22 cellular contexts compared by ENCODE assay signal in genomic region chr22:47460870-47461269, GRCh38.
A peak's percentile ranks its signal among the peaks of the same experiment; 100 is the strongest.
DNase-seq lines count a peak whose midpoint lies in the region; ATAC-seq, FAIRE-seq and TF ChIP-seq lines count a peak whose summit lies in the region.
"Had no signal": no experiment of that assay in that cellular context is flagged by ENCODE, and none has a peak within 500 bp of the region (broad histone marks: within the 10 kb centered on the region; RNA-seq: fewer than 3 reads in every experiment).

No MANE protein-coding gene starts in this region.

- 0% methylated on average over 1 of the region's 5 CpGs for WGBS in HepG2 (ENCODE audit: low lambda C conversion rate)
- WGBS in right lobe of liver (ENCODE audit: insufficient coverage, low coverage, low lambda C conversion rate, missing lambda C conversion rate): 50% methylated on average over 2 of the region's 5 CpGs
- 53 to 75% (median 59%) methylated on average over 4 to 5 of the region's 5 CpGs for WGBS in adrenal gland, 4 donors
- WGBS in trophoblast cell (ENCODE audit: extremely low coverage, insufficient coverage, insufficient read length): no CpG with 5 or more reads among the region's 5 CpGs

- H3K27ac ChIP-seq in HepG2 (ENCODE audit: extremely low read length, insufficient read depth, low read length) (no peak overlapping the region), right lobe of liver (no peak overlapping the region), adrenal gland (no peak overlapping the region), trophoblast cell (ENCODE audit: low read depth, low read length) (no peak overlapping the region)
- H3K27ac ChIP-seq: 22Rv1 had no signal

- TF ChIP-seq CTCF in HepG2 (CRISPR knock-in tag; IDR thresholded peaks at IDR 0.05) (no peak), right lobe of liver (IDR thresholded peaks at IDR 0.05) (no peak), adrenal gland (IDR thresholded peaks at IDR 0.05) (no peak)

- no peak overlapping the region for H2AFZ ChIP-seq in HepG2 (ENCODE audit: low read length)
- H2AFZ ChIP-seq in trophoblast cell (ENCODE audit: insufficient read depth, low read length, poor library complexity): no peak overlapping the region
- H2AFZ ChIP-seq: GM23338 had no signal

- TF ChIP-seq POLR2A in HepG2 (IDR thresholded peaks at IDR 0.05; ENCODE audit: insufficient read depth in 1 of 2, low read depth in 2 of 2, low read length in 2 of 2) (no peak), right lobe of liver (IDR thresholded peaks at IDR 0.05) (no peak), adrenal gland (IDR thresholded peaks at IDR 0.05) (no peak)

- H3K4me3 ChIP-seq in HepG2 (replicated peaks in 1 of 3; ENCODE audit: insufficient read depth in 1 of 3, low read depth in 2 of 3, low read length in 3 of 3) (no peak overlapping the region), right lobe of liver (no peak overlapping the region), adrenal gland (no peak overlapping the region), trophoblast cell (ENCODE audit: low read depth, low read length) (no peak overlapping the region)
- H3K4me3 ChIP-seq: GM23338, MG63 had no signal

- no peaks in the 10 kb centered on the region for H3K79me2 ChIP-seq in HepG2 (ENCODE audit: insufficient read depth, low read length)
- no peaks in the 10 kb centered on the region for H3K79me2 ChIP-seq in trophoblast cell (ENCODE audit: control insufficient read depth, insufficient read depth, low read length, poor library complexity)

- H3K4me2 ChIP-seq in HepG2 (ENCODE audit: low read depth, low read length) (no peak overlapping the region), trophoblast cell (ENCODE audit: low read length) (no peak overlapping the region)
- H3K4me2 ChIP-seq: GM23338 had no signal

- H3K9ac ChIP-seq in HepG2 (ENCODE audit: insufficient read depth, low read depth, low read length) (no peak overlapping the region), trophoblast cell (ENCODE audit: low read length) (no peak overlapping the region)

- H3K36me3 ChIP-seq in HepG2 (replicated peaks in 1 of 2; ENCODE audit: control insufficient read depth in 1 of 2, insufficient read depth in 2 of 2, low read length in 2 of 2) (no peaks in the 10 kb centered on the region), right lobe of liver (no peaks in the 10 kb centered on the region), adrenal gland (replicated peaks in 1 of 2) (no peaks in the 10 kb centered on the region), trophoblast cell (ENCODE audit: control insufficient read depth in 1 of 2, insufficient read depth in 2 of 2, low read length in 2 of 2) (no peaks in the 10 kb centered on the region)
- H3K36me3 ChIP-seq: MG63 had no signal

- CTCF ChIA-PET in HepG2 (lab: Yijun Ruan, JAX; ENCODE audit: low intra/inter-chr PET ratio, low total read pairs): no interaction called here

- H2AK5ac ChIP-seq in trophoblast cell (ENCODE audit: low read length): no peak overlapping the region

- H3K4ac ChIP-seq in trophoblast cell (ENCODE audit: low read depth, low read length): no peak overlapping the region

- H3K27me3 ChIP-seq in HepG2 (ENCODE audit: control insufficient read depth in 1 of 2, insufficient read depth in 2 of 2, low read length in 2 of 2) (peaks cover 0 to 1% of the 10 kb centered on the region in 2 experiments; a peak in 2 of 5 replicates), right lobe of liver (peaks cover 0 to 4% of the 10 kb centered on the region in 2 donors), adrenal gland (no peaks in the 10 kb centered on the region), trophoblast cell (ENCODE audit: insufficient read depth, low read length) (no peaks in the 10 kb centered on the region)
- H3K27me3 ChIP-seq: MG63 had no signal

- no peak overlapping the region for H2BK12ac ChIP-seq in trophoblast cell (ENCODE audit: low read length)

- no peak overlapping the region for H3K14ac ChIP-seq in trophoblast cell (ENCODE audit: low read length)

- H3K79me1 ChIP-seq in trophoblast cell (ENCODE audit: low read length): no peaks in the 10 kb centered on the region

- H4K20me1 ChIP-seq in HepG2 (ENCODE audit: insufficient read depth, low read length): no peaks in the 10 kb centered on the region

- peak; percentile 12 for FAIRE-seq in HepG2 (lab: Jason Lieb, UNC)
- FAIRE-seq: G401.6, HTR-8/SVneo had no signal

- no peak overlapping the region for H4K12ac ChIP-seq in trophoblast cell (ENCODE audit: low read depth, low read length)

- no peak overlapping the region for H3K18ac ChIP-seq in trophoblast cell (ENCODE audit: low read length)

- H3K4me1 ChIP-seq in HepG2 (ENCODE audit: insufficient read depth, low read length) (no peaks in the 10 kb centered on the region), right lobe of liver (no peaks in the 10 kb centered on the region), adrenal gland (replicated peaks in 1 of 2) (no peaks in the 10 kb centered on the region), trophoblast cell (ENCODE audit: control insufficient read depth in 1 of 2, insufficient read depth in 2 of 2, low read length in 2 of 2) (no peaks in the 10 kb centered on the region)

- H2BK5ac ChIP-seq in trophoblast cell (ENCODE audit: low read depth, low read length, poor library complexity): no peak overlapping the region

- intact Hi-C loops in HepG2 (cut with micrococcal nuclease; ENCODE audit: unreplicated experiment) (no loop called here), right lobe of liver (cut with DNase I) (no loop called here), adrenal gland (cut with DNase I) (no loop called here)

- no peak for TF ChIP-seq RAD21 in HepG2 (CRISPR knock-in tag; IDR thresholded peaks at IDR 0.05)

- H3K9me3 ChIP-seq in HepG2 (ENCODE audit: low read length) (no peaks in the 10 kb centered on the region), right lobe of liver (no peaks in the 10 kb centered on the region), adrenal gland (replicated peaks in 1 of 3) (no peaks in the 10 kb centered on the region), trophoblast cell (ENCODE audit: insufficient read depth, low read depth, low read length) (peaks cover 65% of the 10 kb centered on the region)
- H3K9me3 ChIP-seq: MG63 had no signal

- H4K91ac ChIP-seq in trophoblast cell (ENCODE audit: low read depth, low read length): no peak overlapping the region

- POLR2A ChIA-PET in HepG2 (lab: Yijun Ruan, JAX): no interaction called here

- DNase-seq in DMS153 (lab: John Stamatoyannopoulos, UW): peak; percentile 53
- DNase-seq in DMS153 treated with DMSO at 0.1 percent for 48 hours (lab: John Stamatoyannopoulos, UW; ENCODE audit: unreplicated experiment): no peak
- peak; percentile 19 for DNase-seq in HepG2 (ENCODE audit: low spot score)
- DNase-seq in right lobe of liver: no peak
- peak in 4 of 7 donors; percentile 17 to 48 (median 30) for DNase-seq in adrenal gland
- peak; percentile 36 for DNase-seq in retina
- DNase-seq in trophoblast cell: no peak
- DNase-seq: Calu3; CD8-positive, alpha-beta memory T cell; H9; KBM-7; MG63; NCI-H187; NCI-H2107; NCI-H2227 treated with DMSO at 0.1 percent for 48 hours; NCI-H774; T-helper 1 cell had no signal

- BruUV-seq in HepG2 (replicated peaks; lab: Mats Ljungman, UMichigan): no TSS peak

- in situ Hi-C loops in HepG2 (cut with HindIII; ENCODE audit: extremely low pct_ligation_motif_present, low pct_unique_long_range_greater_than_20kb): no loop called here

- TF ChIP-seq EP300 in HepG2 (IDR thresholded peaks at IDR 0.05; ENCODE audit: low read depth in 2 of 2, low read length in 2 of 2) (no peak), HepG2 (CRISPR knock-in tag; IDR thresholded peaks at IDR 0.05; ENCODE audit: borderline replicate concordance) (no peak)

- H4K8ac ChIP-seq in trophoblast cell (ENCODE audit: low read depth, low read length): no peak overlapping the region

- ATAC-seq in HepG2 (peak; percentile 35; the same call in 1 of the 3 replicates), right lobe of liver (no peak), GM21367 (IDR thresholded peaks at IDR 0.05; ENCODE audit: unreplicated experiment) (no peak)
- ATAC-seq: GM23338 had no signal

- H2BK120ac ChIP-seq in trophoblast cell (ENCODE audit: insufficient read depth, low read length, poor library complexity): no peak overlapping the region

- H3K23ac ChIP-seq in trophoblast cell (ENCODE audit: low read length): no peak overlapping the region

TF ChIP-seq in HepG2, 621 proteins besides CTCF, POLR2A, EP300 and RAD21 (continues in another document):
- TF ChIP-seq CBX1 (IDR thresholded peaks at IDR 0.05; ENCODE audit: low read depth): no peak
- no peak for TF ChIP-seq ZNF580 (CRISPR knock-in tag; IDR thresholded peaks at IDR 0.05; ENCODE audit: borderline replicate concordance, low read depth)
- TF ChIP-seq TEF (CRISPR knock-in tag; IDR thresholded peaks at IDR 0.05): 0 out of 2 replicates have a peak, but pooled peaks have one; percentile 27
- TF ChIP-seq HNF4A (CRISPR knock-in tag; IDR thresholded peaks at IDR 0.05): 0 out of 2 replicates have a peak, but pooled peaks have one; percentile 24

Comparison
In these comparisons a context has a peak if more than half of its experiments do, and no peak if none do; other contexts are left out.
1. DNase-seq: peak in DMS153 (single experiment), HepG2 (single experiment), adrenal gland (4 of 7) and retina (single experiment); none in DMS153 treated with DMSO at 0.1 percent for 48 hours (single experiment), right lobe of liver (0 of 3) and trophoblast cell (0 of 2).